In genomic region chr3:141279074-141279945, GRCh38 we compare ENCODE assay signal across 8 cellular contexts.
DNase-seq lines count a peak whose midpoint lies in the region; ATAC-seq and TF ChIP-seq lines count a peak whose summit lies in the region.

No MANE protein-coding gene starts in this region.

- no peaks in the 10 kb centered on the region for H3K9me3 ChIP-seq in parathyroid adenoma (ENCODE audit: control insufficient read depth, low read length)

- H3K4me2 ChIP-seq in parathyroid adenoma (ENCODE audit: low read length) = no peak overlapping the region

- H3K79me2 ChIP-seq in parathyroid adenoma = peaks cover 2% of the 10 kb centered on the region

- H3K4me3 ChIP-seq in AG10803 (ENCODE audit: low read length) (no peak overlapping the region), GM12864 (ENCODE audit: low read depth, low read length) (no peak overlapping the region), parathyroid adenoma (ENCODE audit: low read depth, low read length) (no peak overlapping the region)

- no peaks in the 10 kb centered on the region for H3K27me3 ChIP-seq in parathyroid adenoma (ENCODE audit: control insufficient read depth, insufficient read depth, low read length)

- peak overlapping the region; percentile 26 for H2AFZ ChIP-seq in parathyroid adenoma

- TF ChIP-seq CTCF in AG10803 (conservative IDR thresholded peaks at IDR 0.05; ENCODE audit: low read length) (peak; percentile 50), GM12864 (IDR thresholded peaks at IDR 0.05; ENCODE audit: low read depth, low read length, missing control alignments) (peak; percentile 73), parathyroid adenoma (IDR thresholded peaks at IDR 0.05) (peak; percentile 80)

- H3K4me1 ChIP-seq in parathyroid adenoma = peaks cover 34% of the 10 kb centered on the region

- H3K27ac ChIP-seq in parathyroid adenoma = peak overlapping the region; percentile 70

- DNase-seq in AG10803 (ENCODE audit: low read depth) (no peak), GM12864 (ENCODE audit: low read depth) (no peak), SHP77 treated with DMSO at 0.1 percent for 48 hours (lab: John Stamatoyannopoulos, UW) (peak; percentile 29), fibroblast of peridontal ligament (ENCODE audit: extremely low read depth) (peak; percentile 21), KG1 (lab: John Stamatoyannopoulos, UW) (no peak)

- H3K36me3 ChIP-seq in parathyroid adenoma (ENCODE audit: control insufficient read depth, insufficient read depth, low read length) = no peaks in the 10 kb centered on the region

- peak; percentile 71 for ATAC-seq in HG03442 (IDR thresholded peaks at IDR 0.05; ENCODE audit: unreplicated experiment)
- ATAC-seq in HG03039 (IDR thresholded peaks at IDR 0.05; ENCODE audit: unreplicated experiment) = no peak

- no peak overlapping the region for H3K9ac ChIP-seq in parathyroid adenoma

Comparison
In these comparisons a context has a peak if more than half of its experiments do, and no peak if none do; other contexts are left out.
1. DNase-seq: peak in SHP77 treated with DMSO at 0.1 percent for 48 hours (single experiment) and fibroblast of peridontal ligament (single experiment); none in AG10803 (single experiment), GM12864 (single experiment) and KG1 (single experiment).
2. Peak in every context shown above with its lines, with median percentiles within 50 percentile points of each other: CTCF ChIP-seq.